ENCODE assay signal across 21 cellular contexts in genomic region chr2:108074945-108075344, GRCh38.
"Had no signal": no experiment of that assay in that cellular context is flagged by ENCODE, and none has a peak within 500 bp of the region (broad histone marks: within the 10 kb centered on the region; RNA-seq: fewer than 3 reads in every experiment).

No MANE protein-coding gene starts in this region.

- H3K4me1 Mint-ChIP-seq: activated B cell treated with CpG ODN at 0.5 μM for 24 hours; activated naive CD8-positive, alpha-beta T cell treated with anti-CD3 and anti-CD28 coated beads for 36 hours; naive B cell; stimulated activated effector memory CD8-positive, alpha-beta T cell treated with anti-CD3 and anti-CD28 coated beads, Interleukin-12 subunit alpha, Interleukin-12 subunit beta, amount 100 ng/mL, for 72 hours had no signal

- H3K27me3 ChIP-seq: body of pancreas, esophagus muscularis mucosa, hepatocyte, neutrophil had no signal

- H3K9me3 Mint-ChIP-seq: activated B cell treated with CpG ODN at 0.5 μM for 24 hours; activated naive CD8-positive, alpha-beta T cell treated with anti-CD3 and anti-CD28 coated beads for 36 hours; activated T-cell treated with anti-CD3 and anti-CD28 coated beads, Interleukin-2, amount 50 U/mL, for 72 hours had no signal

- H3K36me3 ChIP-seq: esophagus muscularis mucosa, neutrophil, thoracic aorta had no signal

- H3K27me3 Mint-ChIP-seq: activated B cell treated with CpG ODN at 0.5 μM for 24 hours; activated naive CD8-positive, alpha-beta T cell treated with anti-CD3 and anti-CD28 coated beads for 36 hours; naive B cell had no signal

- ATAC-seq: activated CD8-positive, alpha-beta T cell treated with anti-CD3 and anti-CD28 coated beads, Interleukin-2, amount 10 ng/mL, durations not matched to agents 7 days and 5 days; activated T-cell treated with anti-CD3 and anti-CD28 coated beads, Interleukin-2, amount 50 U/mL, for 72 hours; body of pancreas; left colon; stimulated activated effector memory CD8-positive, alpha-beta T cell treated with anti-CD3 and anti-CD28 coated beads, Interleukin-12 subunit alpha, Interleukin-12 subunit beta, amount 100 ng/mL, for 72 hours had no signal

- H3K79me2 ChIP-seq: hepatocyte, parathyroid adenoma had no signal

- H3K9ac ChIP-seq: parathyroid adenoma had no signal

- H3K27ac Mint-ChIP-seq: activated B cell treated with CpG ODN at 0.5 μM for 24 hours; activated CD8-positive, alpha-beta T cell treated with anti-CD3 and anti-CD28 coated beads, Interleukin-2, amount 10 ng/mL, durations not matched to agents 7 days and 5 days; activated naive CD8-positive, alpha-beta T cell treated with anti-CD3 and anti-CD28 coated beads for 36 hours; activated T-cell treated with anti-CD3 and anti-CD28 coated beads, Interleukin-2, amount 50 U/mL, for 72 hours; naive B cell; stimulated activated effector memory CD8-positive, alpha-beta T cell treated with anti-CD3 and anti-CD28 coated beads, Interleukin-12 subunit alpha, Interleukin-12 subunit beta, amount 100 ng/mL, for 72 hours had no signal

- H3K36me3 Mint-ChIP-seq: activated naive CD8-positive, alpha-beta T cell treated with anti-CD3 and anti-CD28 coated beads for 36 hours; naive B cell; stimulated activated effector memory CD8-positive, alpha-beta T cell treated with anti-CD3 and anti-CD28 coated beads, Interleukin-12 subunit alpha, Interleukin-12 subunit beta, amount 100 ng/mL, for 72 hours had no signal

- DNase-seq: activated B cell treated with CpG ODN at 0.5 μM for 24 hours; activated CD4-positive, alpha-beta T cell treated with anti-CD3 and anti-CD28 coated beads for 48 hours; activated CD8-positive, alpha-beta memory T cell treated with anti-CD3 and anti-CD28 coated beads, Interleukin-2, amount 50 U/mL, for 4 hours; activated CD8-positive, alpha-beta T cell treated with anti-CD3 and anti-CD28 coated beads, Interleukin-2, amount 10 ng/mL, durations not matched to agents 7 days and 5 days; activated gamma-delta T cell treated with Interleukin-2 at 50 U/mL for 16 hours; activated naive CD8-positive, alpha-beta T cell treated with anti-CD3 and anti-CD28 coated beads for 36 hours; activated T-cell treated with anti-CD3 and anti-CD28 coated beads, Interleukin-2, amount 50 U/mL, for 72 hours; body of pancreas; central memory CD4-positive, alpha-beta T cell; left colon; naive B cell; stimulated activated CD4-positive, alpha-beta T cell treated with anti-CD3 and anti-CD28 coated beads, Interleukin-12 subunit alpha, Interleukin-12 subunit beta, amount 100 ng/mL, for 4 hours; stimulated activated CD4-positive, alpha-beta T cell treated with anti-CD3 and anti-CD28 coated beads, Interleukin-2, amount 100 ng/mL, for 24 hours had no signal

- FAIRE-seq: TTC549 had no signal

- H3K4me3 Mint-ChIP-seq: activated B cell treated with CpG ODN at 0.5 μM for 24 hours; activated CD8-positive, alpha-beta T cell treated with anti-CD3 and anti-CD28 coated beads, Interleukin-2, amount 10 ng/mL, durations not matched to agents 7 days and 5 days; activated naive CD8-positive, alpha-beta T cell treated with anti-CD3 and anti-CD28 coated beads for 36 hours; activated T-cell treated with anti-CD3 and anti-CD28 coated beads, Interleukin-2, amount 50 U/mL, for 72 hours; naive B cell; stimulated activated effector memory CD8-positive, alpha-beta T cell treated with anti-CD3 and anti-CD28 coated beads, Interleukin-12 subunit alpha, Interleukin-12 subunit beta, amount 100 ng/mL, for 72 hours had no signal

- H3K27ac ChIP-seq: body of pancreas, coronary artery, esophagus muscularis mucosa, hepatocyte, neutrophil, parathyroid adenoma, thoracic aorta had no signal

- H3K4me2 ChIP-seq: hepatocyte had no signal

- H2AFZ ChIP-seq: hepatocyte, parathyroid adenoma had no signal

- H3K4me1 ChIP-seq: body of pancreas, esophagus muscularis mucosa, parathyroid adenoma had no signal

- H3K9me3 ChIP-seq: body of pancreas, esophagus muscularis mucosa, neutrophil, thoracic aorta had no signal

- H3K4me3 ChIP-seq: body of pancreas, coronary artery, esophagus muscularis mucosa, hepatocyte, thoracic aorta had no signal
